ENCODE assay signal across 12 cellular contexts in the genomic region with DNA sequence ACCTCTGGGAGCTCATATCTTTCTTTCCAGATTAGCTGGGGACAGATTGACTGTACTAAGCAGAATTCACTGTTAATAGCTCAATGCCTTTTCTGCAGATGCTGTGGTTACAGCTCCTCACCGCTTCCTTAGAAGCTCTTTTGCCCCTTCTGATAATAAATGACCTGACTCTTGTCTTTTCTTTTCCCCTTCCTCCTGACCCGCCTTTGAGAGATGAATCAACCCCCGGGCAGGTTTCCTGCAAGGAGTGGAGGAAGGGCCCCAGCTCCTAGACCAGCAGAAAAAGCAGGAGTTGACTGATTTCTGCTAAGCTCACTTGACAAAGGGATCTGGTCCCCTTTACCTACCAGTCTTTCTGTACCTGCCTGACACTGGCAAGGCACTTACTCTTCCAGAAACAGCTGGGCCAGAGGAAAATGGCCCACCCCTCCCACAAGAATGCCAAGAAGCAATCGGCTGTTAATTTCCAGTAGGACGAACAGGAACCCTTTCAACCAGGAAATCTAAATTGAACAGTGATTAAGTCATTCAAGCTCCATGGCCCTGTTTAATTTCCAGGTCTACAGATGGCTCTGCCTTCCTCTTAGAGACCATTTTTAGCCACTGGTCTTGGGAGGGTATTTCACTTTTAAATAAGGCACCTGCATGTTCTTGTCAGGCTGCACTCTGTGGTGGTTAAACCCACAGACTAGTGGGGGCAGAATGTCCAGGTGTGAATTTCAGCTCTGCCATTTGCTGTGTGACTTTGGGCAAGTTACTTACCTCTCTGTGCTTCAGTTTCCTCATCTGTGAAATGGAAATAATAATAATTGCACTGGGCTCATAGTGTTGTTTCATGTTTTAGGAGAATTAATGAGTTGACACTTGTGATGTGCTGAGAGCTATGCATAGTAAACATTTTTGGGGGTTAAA.
DNase-seq lines count a peak whose midpoint lies in the region; ATAC-seq, FAIRE-seq and TF ChIP-seq lines count a peak whose summit lies in the region.
"Had no signal": no experiment of that assay in that cellular context is flagged by ENCODE, and none has a peak within 500 bp of the region (broad histone marks: within the 10 kb centered on the region; RNA-seq: fewer than 3 reads in every experiment).

No MANE protein-coding gene starts in this region.

- peaks cover 7% of the 10 kb centered on the region; the same call in 1 of the 2 replicates for H3K27me3 ChIP-seq in GM23338 (ENCODE audit: insufficient read depth)
- H3K27me3 ChIP-seq in OCI-LY3 (ENCODE audit: low read depth, low read length), result peaks cover 23% of the 10 kb centered on the region
- peaks cover 0 to 4% (median 0%) of the 10 kb centered on the region in 4 experiments; a peak in 4 of 7 replicates for H3K27me3 ChIP-seq in H1 (replicated peaks in 1 of 4; ENCODE audit: control insufficient read depth in 3 of 4, extremely low read depth in 1 of 4, insufficient read depth in 3 of 4, low read length in 3 of 4)
- no peaks in the 10 kb centered on the region for H3K27me3 ChIP-seq in trophoblast cell (ENCODE audit: insufficient read depth, low read length)
- H3K27me3 ChIP-seq in psoas muscle (ENCODE audit: insufficient read depth in 3 of 3, low read length in 2 of 3), result no peaks in the 10 kb centered on the region
- H3K27me3 ChIP-seq: breast epithelium had no signal

- 64% methylated on average over 5 of the region's 5 CpGs; no CpG with 5 or more reads in 1 of the 2 experiments for WGBS in H1 (ENCODE audit: extremely low coverage in 1 of 2, insufficient coverage in 1 of 2, insufficient read length in 1 of 2, insufficient replicate concordance in 2 of 2, low coverage in 1 of 2, low lambda C conversion rate in 2 of 2, missing lambda C conversion rate in 1 of 2), 2 experiments
- no CpG with 5 or more reads among the region's 5 CpGs for WGBS in trophoblast cell (ENCODE audit: extremely low coverage, insufficient coverage, insufficient read length)
- WGBS in psoas muscle, 3 donors, result 63 to 67% (median 63%) methylated on average over 5 of the region's 5 CpGs

- POLR2A ChIA-PET in H1 (lab: Charles Lee; ENCODE audit: partially characterized antibody), result interaction anchor here (0.6 to 3.5 kb wide), 3 partner anchors 12 to 115 kb away, joined by 3 to 17 read pairs (median 3); no protein-coding TSS in a partner anchor

- no peak overlapping the region for H4K5ac ChIP-seq in H1 (ENCODE audit: insufficient read length, low read depth, low read length)

- H2BK120ac ChIP-seq in H1 (replicated peaks; ENCODE audit: low read depth, low read length) (no peak overlapping the region), trophoblast cell (ENCODE audit: insufficient read depth, low read length, poor library complexity) (peak overlapping the region; percentile 31)

- FAIRE-seq in H1 (lab: Jason Lieb, UNC), result no peak

- no peak overlapping the region for H3K27ac Mint-ChIP-seq in GM23338

- H2AFZ ChIP-seq in GM23338 (no peak overlapping the region), OCI-LY3 (ENCODE audit: low read depth, low read length) (no peak overlapping the region), H1 (ENCODE audit: low read length) (no peak overlapping the region), trophoblast cell (ENCODE audit: insufficient read depth, low read length, poor library complexity) (no peak overlapping the region)

- no peak for TF ChIP-seq EP300 in H1 (IDR thresholded peaks at IDR 0.05; ENCODE audit: borderline replicate concordance in 1 of 2, low read depth in 2 of 2, low read length in 2 of 2)

- peaks cover 4% of the 10 kb centered on the region for H3K27me3 Mint-ChIP-seq in GM23338 (ENCODE audit: insufficient read depth, low read depth, poor library complexity)

- no peaks in the 10 kb centered on the region for H3F3A ChIP-seq in GM23338 (replicated peaks; ENCODE audit: low read depth)

- no peaks in the 10 kb centered on the region for H3K36me3 ChIP-seq in GM23338 (ENCODE audit: insufficient read depth)
- H3K36me3 ChIP-seq in OCI-LY3 (replicated peaks; ENCODE audit: low read depth, low read length), result no peaks in the 10 kb centered on the region
- no peaks in the 10 kb centered on the region for H3K36me3 ChIP-seq in H1 (ENCODE audit: control insufficient read depth in 2 of 4, insufficient read depth in 4 of 4, low read length in 3 of 4)
- no peaks in the 10 kb centered on the region for H3K36me3 ChIP-seq in trophoblast cell (ENCODE audit: control insufficient read depth in 1 of 2, insufficient read depth in 2 of 2, low read length in 2 of 2)
- no peaks in the 10 kb centered on the region for H3K36me3 ChIP-seq in psoas muscle (ENCODE audit: insufficient read depth in 1 of 2, low read depth in 1 of 2)
- H3K36me3 ChIP-seq: breast epithelium, neutrophil had no signal

- CTCF ChIA-PET in H1 (lab: Charles Lee; ENCODE audit: partially characterized antibody), result interaction anchor here (0.8 to 3.4 kb wide), 8 partner anchors 8 to 129 kb away, joined by 3 to 33 read pairs (median 6); no protein-coding TSS in a partner anchor

- H3K4me2 ChIP-seq in GM23338 (no peak overlapping the region), OCI-LY3 (ENCODE audit: low read length) (0 out of 2 replicates have a peak overlapping the region, but pooled peaks have one; percentile 12), H1 (ENCODE audit: insufficient read depth in 1 of 2, low read depth in 2 of 2, low read length in 2 of 2) (no peak overlapping the region), trophoblast cell (ENCODE audit: low read length) (peak overlapping the region; percentile 17)

- H3K56ac ChIP-seq in H1 (replicated peaks; ENCODE audit: insufficient read length, low read depth, low read length), result no peak overlapping the region

- no peaks in the 10 kb centered on the region for H3K79me1 ChIP-seq in H1 (ENCODE audit: low read depth, low read length)
- peaks cover 15% of the 10 kb centered on the region for H3K79me1 ChIP-seq in trophoblast cell (ENCODE audit: low read length)

- TF ChIP-seq POLR2A in H1 (IDR thresholded peaks at IDR 0.05; ENCODE audit: control extremely low read depth in 1 of 2, low read depth in 2 of 2, low read length in 2 of 2), result no peak

- H2BK12ac ChIP-seq in H1 (ENCODE audit: low read depth, low read length), result no peak overlapping the region
- no peak overlapping the region for H2BK12ac ChIP-seq in trophoblast cell (ENCODE audit: low read length)

- no peak overlapping the region for H3K4me3 Mint-ChIP-seq in GM23338

- no peaks in the 10 kb centered on the region for H3K9me3 Mint-ChIP-seq in GM23338

- no peak for TF ChIP-seq RAD21 in H1 (IDR thresholded peaks at IDR 0.05 in 1 of 2, conservative IDR thresholded peaks at IDR 0.05 in 1 of 2; ENCODE audit: low read depth in 2 of 2, low read length in 2 of 2)

- DNase-seq in GM23338 (ENCODE audit: low spot score) (peak; percentile 66), H1 (ENCODE audit: low read depth in 1 of 2, low spot score in 2 of 2) (peak in 1 of 2 experiments; percentile 47), trophoblast cell (no peak), NAMALWA (ENCODE audit: low spot score) (no peak), psoas muscle (no peak), cerebellum (ENCODE audit: low spot score) (no peak), RKO (ENCODE audit: low spot score) (no peak)
- DNase-seq: glutamatergic neuron, NCI-H1105 treated with DMSO at 0.1 percent for 48 hours had no signal

- H2BK5ac ChIP-seq in H1 (ENCODE audit: low read depth, low read length) (no peak overlapping the region), trophoblast cell (ENCODE audit: low read depth, low read length, poor library complexity) (peak overlapping the region; percentile 53)

- no peak overlapping the region for H2AK5ac ChIP-seq in H1 (ENCODE audit: low read depth, low read length)
- no peak overlapping the region for H2AK5ac ChIP-seq in trophoblast cell (ENCODE audit: low read length)

- no peaks in the 10 kb centered on the region for H3K36me3 Mint-ChIP-seq in GM23338 (ENCODE audit: low read depth)

- H3K4ac ChIP-seq in H1 (replicated peaks; ENCODE audit: insufficient read length, low read depth, low read length), result no peak overlapping the region
- H3K4ac ChIP-seq in trophoblast cell (ENCODE audit: low read depth, low read length), result no peak overlapping the region

- H4K20me1 ChIP-seq in GM23338 (replicated peaks; ENCODE audit: insufficient read depth), result no peaks in the 10 kb centered on the region
- no peaks in the 10 kb centered on the region for H4K20me1 ChIP-seq in OCI-LY3 (ENCODE audit: insufficient read depth, low read length)
- H4K20me1 ChIP-seq in H1 (replicated peaks in 1 of 2; ENCODE audit: control insufficient read depth in 1 of 2, insufficient read depth in 2 of 2, low read length in 2 of 2), result no peaks in the 10 kb centered on the region

- H3K4me3 ChIP-seq in GM23338 (no peak overlapping the region), OCI-LY3 (ENCODE audit: low read length) (no peak overlapping the region), H1 (ENCODE audit: extremely low read depth in 1 of 4, insufficient read depth in 2 of 4, low read depth in 3 of 4, low read length in 4 of 4) (no peak overlapping the region), trophoblast cell (ENCODE audit: low read depth, low read length) (no peak overlapping the region), psoas muscle (no peak overlapping the region)
- H3K4me3 ChIP-seq: breast epithelium had no signal

- ATAC-seq in GM23338 (peak; percentile 40), psoas muscle (no peak)

- no peak overlapping the region for H2BK20ac ChIP-seq in H1 (ENCODE audit: low read length)

- no peak for TF ChIP-seq CTCF in GM23338 (conservative IDR thresholded peaks at IDR 0.05; ENCODE audit: low read depth in 2 of 2)
- no peak for TF ChIP-seq CTCF in OCI-LY3 (IDR thresholded peaks at IDR 0.05; ENCODE audit: low read depth, low read length)
- TF ChIP-seq CTCF in H1 (IDR thresholded peaks at IDR 0.05; ENCODE audit: control extremely low read depth in 1 of 3, insufficient read depth in 1 of 3, low read depth in 1 of 3, low read length in 3 of 3), result no peak
- TF ChIP-seq CTCF in psoas muscle (IDR thresholded peaks at IDR 0.05), result no peak

- H3K18ac ChIP-seq in H1 (ENCODE audit: extremely low read depth, low read length), result no peak overlapping the region
- no peak overlapping the region for H3K18ac ChIP-seq in trophoblast cell (ENCODE audit: low read length)

- H4K12ac ChIP-seq in trophoblast cell (ENCODE audit: low read depth, low read length), result no peak overlapping the region

- no peak overlapping the region for H3K27ac ChIP-seq in GM23338 (ENCODE audit: low read depth)
- H3K27ac ChIP-seq in OCI-LY3 (ENCODE audit: low read length), result no peak overlapping the region
- H3K27ac ChIP-seq in H1 (ENCODE audit: low read depth, low read length), result no peak overlapping the region
- peak overlapping the region; percentile 86 for H3K27ac ChIP-seq in trophoblast cell (ENCODE audit: low read depth, low read length)
- no peak overlapping the region for H3K27ac ChIP-seq in psoas muscle
- H3K27ac ChIP-seq: breast epithelium, neutrophil had no signal

- H2BK15ac ChIP-seq in H1 (ENCODE audit: low read length), result no peak overlapping the region

- H3K79me2 ChIP-seq in GM23338 (replicated peaks; ENCODE audit: insufficient read depth) (no peaks in the 10 kb centered on the region), OCI-LY3 (ENCODE audit: low read length) (no peaks in the 10 kb centered on the region), H1 (ENCODE audit: control insufficient read depth in 1 of 2, insufficient read depth in 2 of 2, low read length in 2 of 2) (no peaks in the 10 kb centered on the region), trophoblast cell (ENCODE audit: control insufficient read depth, insufficient read depth, low read length, poor library complexity) (no peaks in the 10 kb centered on the region)

- H3K9ac ChIP-seq in OCI-LY3 (ENCODE audit: low read length) (no peak overlapping the region), H1 (replicated peaks in 1 of 4; ENCODE audit: extremely low read depth in 1 of 4, low read depth in 3 of 4, low read length in 3 of 4) (no peak overlapping the region), trophoblast cell (ENCODE audit: low read length) (no peak overlapping the region)

- peaks cover 25% of the 10 kb centered on the region for H3K4me1 Mint-ChIP-seq in GM23338

- no peak overlapping the region for H4K91ac ChIP-seq in H1 (replicated peaks; ENCODE audit: insufficient read length, low read length)
- H4K91ac ChIP-seq in trophoblast cell (ENCODE audit: low read depth, low read length), result peak overlapping the region; percentile 42

- H4K8ac ChIP-seq in H1 (ENCODE audit: extremely low read depth, insufficient read depth, low read length) (no peak overlapping the region), trophoblast cell (ENCODE audit: low read depth, low read length) (no peak overlapping the region)

- intact Hi-C loops in psoas muscle (cut with DNase I), result no loop called here

- H3K23me2 ChIP-seq in H1 (ENCODE audit: low read depth, low read length), result no peaks in the 10 kb centered on the region; the same call in 1 of the 2 replicates

- H3K4me1 ChIP-seq in GM23338 (ENCODE audit: insufficient read depth) (peaks cover 6% of the 10 kb centered on the region; the same call in 1 of the 2 replicates), OCI-LY3 (ENCODE audit: low read length) (peaks cover 44% of the 10 kb centered on the region), H1 (replicated peaks in 1 of 4; ENCODE audit: control insufficient read depth in 3 of 4, insufficient read depth in 4 of 4, low read length in 3 of 4) (peaks cover 0 to 11% (median 6%) of the 10 kb centered on the region in 4 experiments; a peak in 3 of 7 replicates), trophoblast cell (ENCODE audit: control insufficient read depth in 1 of 2, insufficient read depth in 2 of 2, low read length in 2 of 2) (peaks cover 8 to 28% of the 10 kb centered on the region in 2 experiments), psoas muscle (no peaks in the 10 kb centered on the region)
- H3K4me1 ChIP-seq: breast epithelium had no signal

- H3K14ac ChIP-seq in H1 (ENCODE audit: insufficient read length), result no peak overlapping the region
- H3K14ac ChIP-seq in trophoblast cell (ENCODE audit: low read length), result no peak overlapping the region

- H3K9me3 ChIP-seq in OCI-LY3 (ENCODE audit: insufficient read depth, low read length), result no peaks in the 10 kb centered on the region
- H3K9me3 ChIP-seq in H1 (ENCODE audit: insufficient read depth in 2 of 2, low read depth in 1 of 2, low read length in 1 of 2), result no peaks in the 10 kb centered on the region
- H3K9me3 ChIP-seq in trophoblast cell (ENCODE audit: insufficient read depth, low read depth, low read length), result no peaks in the 10 kb centered on the region
- no peaks in the 10 kb centered on the region for H3K9me3 ChIP-seq in psoas muscle
- H3K9me3 ChIP-seq: breast epithelium, neutrophil had no signal

- H3K9me2 ChIP-seq in GM23338 (ENCODE audit: insufficient read depth), result no peaks in the 10 kb centered on the region

- H3K23ac ChIP-seq in H1 (ENCODE audit: insufficient read length), result no peak overlapping the region
- no peak overlapping the region for H3K23ac ChIP-seq in trophoblast cell (ENCODE audit: low read length)

Comparison
In these comparisons a context has a peak if more than half of its experiments do, and no peak if none do; other contexts are left out.
1. H3K4me2 ChIP-seq: peak in OCI-LY3 (single experiment) and trophoblast cell (single experiment); none in GM23338 (single experiment) and H1 (0 of 2).